Comparison of ENCODE assay signal across 2 cellular contexts in the genomic region with DNA sequence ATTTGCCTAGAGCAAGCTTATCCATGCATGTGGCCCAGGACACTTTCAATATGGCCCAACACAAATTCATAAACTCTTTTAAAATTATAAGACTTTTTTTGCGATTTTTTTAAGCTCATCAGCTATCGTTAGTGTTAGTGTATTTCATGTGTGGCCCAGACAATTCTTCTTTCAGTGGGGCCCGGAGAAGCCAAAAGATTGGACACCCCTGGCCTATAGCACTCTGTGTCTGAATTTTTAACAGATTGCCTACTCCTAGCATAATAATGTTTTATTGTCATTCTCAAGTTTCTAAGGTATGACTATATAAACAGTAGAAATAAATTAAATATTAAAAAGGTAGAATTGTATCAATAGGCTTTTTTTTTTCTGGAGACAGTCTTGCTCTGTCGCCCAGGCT.
TF ChIP-seq lines count a peak whose summit lies in the region.

No MANE protein-coding gene starts in this region.

TF ChIP-seq in A549, 52 proteins besides CTCF, POLR2A, EP300 and RAD21:
- TF ChIP-seq REST (IDR thresholded peaks at IDR 0.05) (no peak), SMC3 (IDR thresholded peaks at IDR 0.05) (no peak), TP53 (CRISPR knock-in tag; IDR thresholded peaks at IDR 0.05) (no peak), KDM1A (IDR thresholded peaks at IDR 0.05; ENCODE audit: low read depth) (no peak), TFCP2L1 (CRISPR knock-in tag; IDR thresholded peaks at IDR 0.05) (no peak), CBX2 (IDR thresholded peaks at IDR 0.05; ENCODE audit: borderline replicate concordance, low read depth) (no peak), SREBF2 (IDR thresholded peaks at IDR 0.05) (no peak), CHD2 (IDR thresholded peaks at IDR 0.05; ENCODE audit: low read length, partially characterized antibody) (no peak), HEYL (CRISPR knock-in tag; IDR thresholded peaks at IDR 0.05) (no peak)

TF ChIP-seq in HepG2, 621 proteins besides CTCF, POLR2A, EP300 and RAD21:
- TF ChIP-seq TGIF2 (CRISPR knock-in tag; IDR thresholded peaks at IDR 0.05) = no peak
- TF ChIP-seq ZNF639 (CRISPR knock-in tag; conservative IDR thresholded peaks at IDR 0.05) = no peak
- peak; percentile 64 for TF ChIP-seq POLR2G (IDR thresholded peaks at IDR 0.05; ENCODE audit: low read depth, low read length)
- TF ChIP-seq GABPB1 (CRISPR knock-in tag; IDR thresholded peaks at IDR 0.05) = no peak
- TF ChIP-seq RBM22 (optimal IDR thresholded peaks at IDR 0.05; ENCODE audit: low read length) = peak; percentile 61
- TF ChIP-seq RBFOX2 (IDR thresholded peaks at IDR 0.05; ENCODE audit: low read depth, low read length) = peak; percentile 77
- TF ChIP-seq YEATS4 (CRISPR knock-in tag; IDR thresholded peaks at IDR 0.05; ENCODE audit: borderline replicate concordance) = peak; percentile 37; the same call in 1 of the 2 replicates
- TF ChIP-seq NR1H2 (CRISPR knock-in tag; IDR thresholded peaks at IDR 0.05; ENCODE audit: borderline replicate concordance, low read depth) = no peak
- TF ChIP-seq NCOA2 (CRISPR knock-in tag; IDR thresholded peaks at IDR 0.05) = 0 out of 2 replicates have a peak, but pooled peaks have one; percentile 4
- TF ChIP-seq PAWR (CRISPR knock-in tag; IDR thresholded peaks at IDR 0.05; ENCODE audit: borderline replicate concordance) = no peak
